8 cellular contexts compared by ENCODE assay signal in genomic region chr10:91887075-91887899, GRCh38. TPM values are rescaled to one million over a fixed set of nuclear protein-coding genes. Genes with fewer than 3 reads are reported as not detected.
DNase-seq lines count a peak whose midpoint lies in the region; ATAC-seq, FAIRE-seq and TF ChIP-seq lines count a peak whose summit lies in the region.

No MANE protein-coding gene starts in this region.

- H3K36me3 ChIP-seq in BLaER1: no peaks in the 10 kb centered on the region
- no peaks in the 10 kb centered on the region for H3K36me3 ChIP-seq in mucosa of stomach (ENCODE audit: control insufficient read depth, insufficient read depth, low read length)
- H3K36me3 ChIP-seq in thyroid gland: no peaks in the 10 kb centered on the region

- WGBS in thyroid gland, 2 donors: 2% methylated on average over 33 to 55 of the region's 60 CpGs

- TF ChIP-seq POLR2A in thyroid gland (IDR thresholded peaks at IDR 0.05): peak in 1 of 2 donors; percentile 15

- peaks cover 26% of the 10 kb centered on the region for H3K4me1 ChIP-seq in BLaER1
- H3K4me1 ChIP-seq in mucosa of stomach (ENCODE audit: control insufficient read depth, insufficient read depth, low read length): peaks cover 11% of the 10 kb centered on the region
- peaks cover 6 to 16% of the 10 kb centered on the region in 2 donors for H3K4me1 ChIP-seq in thyroid gland

- peaks cover 2% of the 10 kb centered on the region for H3K36me3 Mint-ChIP-seq in activated CD8-positive, alpha-beta memory T cell treated with anti-CD3 and anti-CD28 coated beads, Interleukin-2, amount 10 ng/mL, durations not matched to agents 7 days and 5 days

- no peaks in the 10 kb centered on the region for H3K9me3 ChIP-seq in BLaER1
- no peaks in the 10 kb centered on the region for H3K9me3 ChIP-seq in mucosa of stomach (ENCODE audit: control insufficient read depth, low read length)
- H3K9me3 ChIP-seq in thyroid gland: no peaks in the 10 kb centered on the region

- no peak for FAIRE-seq in RCC 7860 (lab: Jason Lieb, UNC)

- peak overlapping the region; percentile 76 for H3K4me3 Mint-ChIP-seq in activated CD8-positive, alpha-beta memory T cell treated with anti-CD3 and anti-CD28 coated beads, Interleukin-2, amount 10 ng/mL, durations not matched to agents 7 days and 5 days

- H3K9ac ChIP-seq in BLaER1: no peak overlapping the region
- H3K9ac ChIP-seq in mucosa of stomach (ENCODE audit: low read length): peak overlapping the region; percentile 38

- no peak for DNase-seq in activated CD8-positive, alpha-beta memory T cell treated with anti-CD3 and anti-CD28 coated beads, Interleukin-2, amount 10 ng/mL, durations not matched to agents 7 days and 5 days
- DNase-seq in thyroid gland: peak; percentile 47 to 57
- DNase-seq in RCC 7860 (ENCODE audit: low spot score): no peak

- no peak overlapping the region for H3K27ac Mint-ChIP-seq in activated CD8-positive, alpha-beta memory T cell treated with anti-CD3 and anti-CD28 coated beads, Interleukin-2, amount 10 ng/mL, durations not matched to agents 7 days and 5 days

- no peaks in the 10 kb centered on the region for H4K20me1 ChIP-seq in BLaER1

- H3K4me2 ChIP-seq in BLaER1: peak overlapping the region; percentile 73

- ATAC-seq in HG03354 (IDR thresholded peaks at IDR 0.05; ENCODE audit: poor library complexity, severe bottlenecking, unreplicated experiment): peak; percentile 49
- peak; percentile 82 for ATAC-seq in activated CD8-positive, alpha-beta memory T cell treated with anti-CD3 and anti-CD28 coated beads, Interleukin-2, amount 10 ng/mL, durations not matched to agents 7 days and 5 days
- peak; percentile 44 for ATAC-seq in esophagus mucosa
- ATAC-seq in GM18498 (IDR thresholded peaks at IDR 0.05; ENCODE audit: unreplicated experiment): no peak

- no peak for TF ChIP-seq CTCF in thyroid gland (IDR thresholded peaks at IDR 0.05)

- no peaks in the 10 kb centered on the region for H3K9me3 Mint-ChIP-seq in activated CD8-positive, alpha-beta memory T cell treated with anti-CD3 and anti-CD28 coated beads, Interleukin-2, amount 10 ng/mL, durations not matched to agents 7 days and 5 days (ENCODE audit: low read depth)

- H3K27ac ChIP-seq in BLaER1: no peak overlapping the region
- H3K27ac ChIP-seq in thyroid gland: peak overlapping the region; percentile 7 to 38 (median 23)

- H3K27me3 Mint-ChIP-seq in activated CD8-positive, alpha-beta memory T cell treated with anti-CD3 and anti-CD28 coated beads, Interleukin-2, amount 10 ng/mL, durations not matched to agents 7 days and 5 days: peaks cover 33% of the 10 kb centered on the region

- H3K27me3 ChIP-seq in BLaER1 (peaks cover 17% of the 10 kb centered on the region), mucosa of stomach (ENCODE audit: control insufficient read depth, insufficient read depth, low read length) (peaks cover 19% of the 10 kb centered on the region), thyroid gland (no peaks in the 10 kb centered on the region)

- intact Hi-C loops in thyroid gland (cut with DNase I): no loop called here

- H3K4me1 Mint-ChIP-seq in activated CD8-positive, alpha-beta memory T cell treated with anti-CD3 and anti-CD28 coated beads, Interleukin-2, amount 10 ng/mL, durations not matched to agents 7 days and 5 days: peaks cover 10% of the 10 kb centered on the region

- peak overlapping the region; percentile 54 for H3K4me3 ChIP-seq in BLaER1
- H3K4me3 ChIP-seq in mucosa of stomach (ENCODE audit: low read length): peak overlapping the region; percentile 54
- H3K4me3 ChIP-seq in thyroid gland (replicated peaks in 1 of 3): peak overlapping the region; percentile 21 to 41 (median 35)

- CTCF ChIA-PET in activated CD8-positive, alpha-beta memory T cell treated with anti-CD3 and anti-CD28 coated beads, Interleukin-2, amount 10 ng/mL, durations not matched to agents 7 days and 5 days (lab: Charles Lee): interaction anchor here (0.5 to 1.0 kb wide), 4 partner anchors 28 to 129 kb away, joined by 3 read pairs; no protein-coding TSS in a partner anchor

RNA-seq across cellular contexts. Expression of gene FGFBP3, which starts 22.0 kb away (rescaled TPM):
- 1 to 10 TPM; 1.5 to 1.9 TPM for total RNA-seq in activated CD8-positive, alpha-beta memory T cell treated with anti-CD3 and anti-CD28 coated beads, Interleukin-2, amount 10 ng/mL, durations not matched to agents 7 days and 5 days
- total RNA-seq in esophagus mucosa: 0.56 TPM
- total RNA-seq in thyroid gland: 1 to 10 TPM in 3 of 4 donors, under 1 TPM in 1; 0.96 to 2.6 (median 2.0) TPM

RNA-seq across cellular contexts. Expression of gene BTAF1, which starts 36.3 kb away (rescaled TPM):
- total RNA-seq in activated CD8-positive, alpha-beta memory T cell treated with anti-CD3 and anti-CD28 coated beads, Interleukin-2, amount 10 ng/mL, durations not matched to agents 7 days and 5 days: 10 to 100 TPM; 43.4 to 61.6 TPM
- total RNA-seq in esophagus mucosa: 18.0 TPM
- total RNA-seq in thyroid gland: 10 to 100 TPM; 42.6 to 61.3 (median 46.6) TPM

Comparison
In these comparisons a context has a peak if more than half of its experiments do, and no peak if none do; other contexts are left out.
1. DNase-seq: peak in thyroid gland (2 of 2); none in activated CD8-positive, alpha-beta memory T cell treated with anti-CD3 and anti-CD28 coated beads, Interleukin-2, amount 10 ng/mL, durations not matched to agents 7 days and 5 days (single experiment) and RCC 7860 (single experiment).
2. Peak in every context shown above with its lines, with median percentiles within 50 percentile points of each other: H3K4me3 ChIP-seq.